14 cellular contexts compared by ENCODE assay signal in the genomic region with DNA sequence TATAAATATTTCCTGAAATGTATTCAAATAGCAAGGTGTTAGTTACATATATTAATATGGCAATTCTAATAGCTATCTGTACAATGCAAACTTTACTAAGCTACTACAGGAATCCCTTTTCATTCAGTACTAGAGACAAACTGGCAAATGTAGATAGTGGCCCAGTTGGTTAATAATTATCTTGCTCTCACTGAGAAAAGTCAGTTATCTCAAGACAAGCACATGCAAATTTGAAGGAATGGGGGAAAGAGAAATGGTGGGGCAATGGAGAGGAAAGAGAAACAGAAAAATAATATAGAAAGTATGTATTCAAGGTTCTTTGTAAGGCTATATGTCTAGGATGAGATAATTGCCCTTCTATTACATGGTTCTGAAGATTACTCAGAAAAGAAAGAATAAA.
DNase-seq lines count a peak whose midpoint lies in the region; ATAC-seq and TF ChIP-seq lines count a peak whose summit lies in the region.
"Had no signal": no experiment of that assay in that cellular context is flagged by ENCODE, and none has a peak within 500 bp of the region (broad histone marks: within the 10 kb centered on the region; RNA-seq: fewer than 3 reads in every experiment).

No MANE protein-coding gene starts in this region.

- no peak for TF ChIP-seq POLR2A in upper lobe of left lung (IDR thresholded peaks at IDR 0.05)

- ATAC-seq in GM18873 (IDR thresholded peaks at IDR 0.05; ENCODE audit: low FRiP score, unreplicated experiment) (peak; percentile 98), GM21423 (IDR thresholded peaks at IDR 0.05; ENCODE audit: unreplicated experiment) (peak; percentile 96), HG02970 (IDR thresholded peaks at IDR 0.05; ENCODE audit: low FRiP score, unreplicated experiment) (peak; percentile 98), HG03571 (IDR thresholded peaks at IDR 0.05; ENCODE audit: unreplicated experiment) (peak; percentile 87), upper lobe of left lung (ENCODE audit: low FRiP score in 2 of 2) (no peak)
- ATAC-seq: activated CD8-positive, alpha-beta T cell treated with anti-CD3 and anti-CD28 coated beads for 36 hours had no signal

- H3K27ac ChIP-seq in upper lobe of left lung = no peak overlapping the region
- H3K27ac ChIP-seq: sigmoid colon had no signal

- DNase-seq in inferior parietal cortex (ENCODE audit: extremely low spot score) (no peak), RKO (ENCODE audit: low spot score) (no peak), upper lobe of left lung (no peak), NCI-H2171 treated with DMSO at 0.1 percent for 48 hours (lab: John Stamatoyannopoulos, UW) (no peak)
- DNase-seq: activated CD8-positive, alpha-beta T cell treated with anti-CD3 and anti-CD28 coated beads for 36 hours; BE2C; NCI-H2107; nephron progenitor cell; sigmoid colon; substantia nigra had no signal

- no peak for TF ChIP-seq CTCF in upper lobe of left lung (IDR thresholded peaks at IDR 0.05)

- no peaks in the 10 kb centered on the region for H3K36me3 ChIP-seq in upper lobe of left lung
- H3K36me3 ChIP-seq: BE2C, sigmoid colon had no signal

- no peaks in the 10 kb centered on the region for H3K27me3 ChIP-seq in upper lobe of left lung
- H3K27me3 ChIP-seq: BE2C, sigmoid colon had no signal

- H3K4me3 ChIP-seq in upper lobe of left lung = no peak overlapping the region
- H3K4me3 ChIP-seq: sigmoid colon had no signal

- H3K4me1 ChIP-seq in upper lobe of left lung = no peaks in the 10 kb centered on the region
- H3K4me1 ChIP-seq: BE2C, sigmoid colon had no signal

- TF ChIP-seq EP300 in upper lobe of left lung (IDR thresholded peaks at IDR 0.05) = no peak

- H3K9me3 ChIP-seq in upper lobe of left lung = no peaks in the 10 kb centered on the region
- H3K9me3 ChIP-seq: BE2C, sigmoid colon had no signal

Comparison
In these comparisons a context has a peak if more than half of its experiments do, and no peak if none do; other contexts are left out.
1. ATAC-seq: peak in GM18873 (single experiment), GM21423 (single experiment), HG02970 (single experiment) and HG03571 (single experiment); none in upper lobe of left lung (0 of 2).